ENCODE assay signal across 8 cellular contexts in the genomic region with DNA sequence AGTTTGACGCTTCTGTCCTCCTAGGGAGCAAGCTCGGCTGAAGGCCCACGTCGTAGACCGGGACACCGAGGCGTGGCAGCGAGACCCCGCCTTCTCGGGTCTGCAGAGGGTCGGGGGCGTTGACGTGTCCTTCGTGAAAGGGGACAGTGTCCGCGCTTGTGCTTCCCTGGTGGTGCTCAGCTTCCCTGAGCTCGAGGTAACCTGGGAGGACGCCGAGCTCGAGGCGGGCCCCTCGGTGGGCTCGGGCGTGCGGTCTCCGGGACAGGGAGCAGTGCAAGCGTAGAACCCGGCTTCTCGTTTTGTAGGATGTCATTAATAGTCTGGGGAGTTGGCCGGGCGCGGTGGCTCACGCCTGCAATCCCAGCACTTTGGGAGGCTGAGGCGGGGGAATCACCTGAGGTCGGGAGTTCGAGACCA. TPM values are rescaled to one million over a fixed set of nuclear protein-coding genes. Genes with fewer than 3 reads are reported as not detected.
DNase-seq lines count a peak whose midpoint lies in the region; FAIRE-seq and TF ChIP-seq lines count a peak whose summit lies in the region.

No MANE protein-coding gene starts in this region.

- peaks cover 1% of the 10 kb centered on the region; the same call in 1 of the 2 replicates for H3K36me3 ChIP-seq in Caco-2 (ENCODE audit: control insufficient read depth, insufficient read depth, low read length)
- H3K36me3 ChIP-seq in KMS-11 (ENCODE audit: insufficient read depth), result no peaks in the 10 kb centered on the region
- H3K36me3 ChIP-seq in effector memory CD4-positive, alpha-beta T cell (ENCODE audit: control insufficient read depth, insufficient read depth, low read length), result no peaks in the 10 kb centered on the region

- TF ChIP-seq CTCF in Caco-2 (IDR thresholded peaks at IDR 0.05; ENCODE audit: insufficient read depth in 1 of 2, low read depth in 1 of 2, low read length in 1 of 2, severe bottlenecking in 1 of 2, unreplicated experiment in 1 of 2) (no peak), KMS-11 (conservative IDR thresholded peaks at IDR 0.05; ENCODE audit: low read depth, low read length) (no peak), neural crest cell (conservative IDR thresholded peaks at IDR 0.05) (no peak)

- peak overlapping the region; percentile 88 for H2AFZ ChIP-seq in KMS-11 (ENCODE audit: low read depth)

- intact Hi-C loops in Caco-2 (cut with micrococcal nuclease; ENCODE audit: unreplicated experiment), result no loop called here

- no peak for FAIRE-seq in HTR-8/SVneo (lab: Jason Lieb, UNC)

- peaks cover 13% of the 10 kb centered on the region for H3K4me1 Mint-ChIP-seq in Caco-2 (ENCODE audit: low read depth, unreplicated experiment)
- H3K4me1 Mint-ChIP-seq in neural crest cell, result peaks cover 39% of the 10 kb centered on the region

- H3K4me3 Mint-ChIP-seq in Caco-2 (ENCODE audit: unreplicated experiment), result peak overlapping the region; percentile 74
- peak overlapping the region; percentile 97 for H3K4me3 Mint-ChIP-seq in neural crest cell

- H3K27ac Mint-ChIP-seq in Caco-2 (ENCODE audit: unreplicated experiment), result peak overlapping the region; percentile 90
- H3K27ac Mint-ChIP-seq in neural crest cell (ENCODE audit: unreplicated experiment), result peak overlapping the region; percentile 97

- no peak for DNase-seq in Caco-2
- no peak for DNase-seq in effector memory CD4-positive, alpha-beta T cell
- DNase-seq in neural crest cell (ENCODE audit: low read depth, low spot score), result no peak
- no peak for DNase-seq in HTR-8/SVneo (ENCODE audit: insufficient read length, low spot score)
- DNase-seq in DMS79 treated with DMSO at 0.1 percent for 48 hours (lab: John Stamatoyannopoulos, UW), result no peak
- no peak for DNase-seq in NCI-H1105 treated with DMSO at 0.1 percent for 48 hours (lab: John Stamatoyannopoulos, UW)
- DNase-seq in AG08395 (ENCODE audit: low spot score), result no peak

- H3K9me3 ChIP-seq in Caco-2, result no peaks in the 10 kb centered on the region
- no peaks in the 10 kb centered on the region for H3K9me3 ChIP-seq in effector memory CD4-positive, alpha-beta T cell (ENCODE audit: control insufficient read depth, low read length)

- peak overlapping the region; percentile 40 for H3K27ac ChIP-seq in KMS-11
- peak overlapping the region; percentile 76 for H3K27ac ChIP-seq in effector memory CD4-positive, alpha-beta T cell (ENCODE audit: insufficient read depth, low read length, poor library complexity, severe bottlenecking)

- H3K9ac ChIP-seq in KMS-11, result peak overlapping the region; percentile 59

- H3K4me3 ChIP-seq in Caco-2 (ENCODE audit: low read depth, low read length) (peak overlapping the region; percentile 85), KMS-11 (IDR thresholded peaks at IDR 0.05; ENCODE audit: insufficient read depth, low read depth, low read length) (no peak overlapping the region)
- H3K4me3 ChIP-seq in effector memory CD4-positive, alpha-beta T cell (ENCODE audit: insufficient read depth, low read depth, low read length, poor library complexity, severe bottlenecking), result peak overlapping the region; percentile 96

- no TSS peak for BruUV-seq in Caco-2 (replicated peaks; lab: Mats Ljungman, UMichigan)

- no peaks in the 10 kb centered on the region for H3K79me2 ChIP-seq in KMS-11 (ENCODE audit: insufficient read depth, low read depth)

- H3K4me1 ChIP-seq in Caco-2 (peaks cover 6% of the 10 kb centered on the region; the same call in 1 of the 2 replicates), KMS-11 (ENCODE audit: low read depth, poor library complexity, severe bottlenecking) (peaks cover 11% of the 10 kb centered on the region)
- peaks cover 11% of the 10 kb centered on the region for H3K4me1 ChIP-seq in effector memory CD4-positive, alpha-beta T cell (ENCODE audit: control insufficient read depth, insufficient read depth, low read length, poor library complexity, severe bottlenecking)

- H4K20me1 ChIP-seq in KMS-11 (ENCODE audit: insufficient read depth), result no peaks in the 10 kb centered on the region

- H3K27me3 ChIP-seq in Caco-2 (replicated peaks; ENCODE audit: control insufficient read depth, insufficient read depth, low read length), result no peaks in the 10 kb centered on the region
- H3K27me3 ChIP-seq in KMS-11 (ENCODE audit: insufficient read depth, low read depth), result peaks cover 23% of the 10 kb centered on the region
- H3K27me3 ChIP-seq in effector memory CD4-positive, alpha-beta T cell (replicated peaks; ENCODE audit: control insufficient read depth, insufficient read depth, low read length, poor library complexity, severe bottlenecking), result no peaks in the 10 kb centered on the region

- peak overlapping the region; percentile 98 for H3K4me2 ChIP-seq in KMS-11

- POLR2A ChIA-PET in Caco-2 (lab: Charles Lee), result interaction anchor here (1.1 kb wide), 1 partner anchor 39 kb away, joined by 4 read pairs; no protein-coding TSS in a partner anchor

- H3K36me3 Mint-ChIP-seq in Caco-2 (ENCODE audit: insufficient read depth, unreplicated experiment) (peaks cover 16% of the 10 kb centered on the region), neural crest cell (ENCODE audit: low read depth) (peaks cover 3% of the 10 kb centered on the region)

- H3K27me3 Mint-ChIP-seq in Caco-2 (ENCODE audit: insufficient read depth, unreplicated experiment) (peaks cover 9% of the 10 kb centered on the region), neural crest cell (ENCODE audit: low read depth) (peaks cover 27% of the 10 kb centered on the region)

- CTCF ChIA-PET in Caco-2 (lab: Charles Lee), result interaction anchor here (0.7 to 1.2 kb wide), 2 partner anchors 12 to 51 kb away, joined by 4 to 6 read pairs; no protein-coding TSS in a partner anchor

- no peaks in the 10 kb centered on the region for H3K9me3 Mint-ChIP-seq in Caco-2 (ENCODE audit: unreplicated experiment)
- H3K9me3 Mint-ChIP-seq in neural crest cell, result no peaks in the 10 kb centered on the region

RNA-seq across cellular contexts. Expression of a gene that starts 0.7 kb away (rescaled TPM):
- total RNA-seq in Caco-2 (2022) (20.5 and 21.5 TPM in 2 replicates), neural crest cell (34.9 and 38.0 TPM in 2 replicates)
